Comparison of ENCODE assay signal across 1 cellular context in the genomic region with DNA sequence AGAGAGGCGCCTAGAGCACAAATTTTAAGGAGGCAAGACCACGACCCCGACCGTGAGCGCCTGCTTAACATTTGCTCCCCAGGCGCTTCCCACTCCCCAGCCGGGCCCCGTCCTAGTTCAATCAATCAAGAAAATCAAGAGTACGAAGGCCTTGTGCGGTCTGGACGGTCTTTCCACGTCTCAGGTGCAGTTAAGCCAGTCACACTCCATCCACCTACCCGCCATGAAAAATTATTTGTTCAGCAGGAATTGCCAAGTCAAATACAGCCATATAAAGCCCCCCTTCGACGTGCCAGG.
TF ChIP-seq lines count a peak whose summit lies in the region.

No MANE protein-coding gene starts in this region.

TF ChIP-seq in endothelial cell of umbilical vein, 7 proteins besides CTCF, POLR2A, EP300 and RAD21 (continued from another document):
- TF ChIP-seq GATA2 (IDR thresholded peaks at IDR 0.05; ENCODE audit: insufficient read depth, insufficient read length, low read depth, low read length) (no peak), MYC (IDR thresholded peaks at IDR 0.05; ENCODE audit: low read depth, low read length) (no peak), JUN (IDR thresholded peaks at IDR 0.05; ENCODE audit: borderline replicate concordance, insufficient read depth, insufficient read length, low read depth) (no peak), FOS (IDR thresholded peaks at IDR 0.05; ENCODE audit: borderline replicate concordance, insufficient read depth, low read length) (no peak), EZH2 (IDR thresholded peaks at IDR 0.05; ENCODE audit: borderline replicate concordance, low read depth, low read length, severe bottlenecking) (no peak)
- TF ChIP-seq, protein P1, sequence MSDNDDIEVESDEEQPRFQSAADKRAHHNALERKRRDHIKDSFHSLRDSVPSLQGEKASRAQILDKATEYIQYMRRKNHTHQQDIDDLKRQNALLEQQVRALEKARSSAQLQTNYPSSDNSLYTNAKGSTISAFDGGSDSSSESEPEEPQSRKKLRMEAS (IDR thresholded peaks at IDR 0.05; ENCODE audit: insufficient read depth, insufficient read length): no peak
